ENCODE assay signal across 14 cellular contexts in genomic region chr13:45482571-45483173, GRCh38. TPM values are rescaled to one million over a fixed set of nuclear protein-coding genes. Genes with fewer than 3 reads are reported as not detected.
DNase-seq lines count a peak whose midpoint lies in the region; ATAC-seq and TF ChIP-seq lines count a peak whose summit lies in the region.
"Had no signal": no experiment of that assay in that cellular context is flagged by ENCODE, and none has a peak within 500 bp of the region (broad histone marks: within the 10 kb centered on the region; RNA-seq: fewer than 3 reads in every experiment).

No MANE protein-coding gene starts in this region.

- intact Hi-C loops in sciatic nerve (cut with DNase I): no loop called here

- no peaks in the 10 kb centered on the region for H3K27me3 ChIP-seq in cardiac muscle cell
- no peaks in the 10 kb centered on the region for H3K27me3 ChIP-seq in right atrium auricular region
- no peaks in the 10 kb centered on the region for H3K27me3 ChIP-seq in skeletal muscle tissue (ENCODE audit: control insufficient read depth in 3 of 3, insufficient read depth in 3 of 3, low read length in 3 of 3)

- no peaks in the 10 kb centered on the region for H3K4me1 ChIP-seq in cardiac muscle cell (ENCODE audit: low read depth)
- peaks cover 0 to 4% of the 10 kb centered on the region in 2 donors for H3K4me1 ChIP-seq in right atrium auricular region
- H3K4me1 ChIP-seq in skeletal muscle tissue (ENCODE audit: control insufficient read depth in 3 of 3, insufficient read depth in 3 of 3, low read length in 3 of 3): peaks cover 0 to 8% (median 0%) of the 10 kb centered on the region in 3 donors

- H3K9ac ChIP-seq in skeletal muscle tissue (ENCODE audit: low read depth in 1 of 3, low read length in 3 of 3): peak overlapping the region in 2 of 3 donors; percentile 5 to 26

- no peak for TF ChIP-seq CTCF in cardiac muscle cell (IDR thresholded peaks at IDR 0.05; ENCODE audit: low read depth, low read length)
- TF ChIP-seq CTCF in right atrium auricular region (IDR thresholded peaks at IDR 0.05): no peak
- no peak for TF ChIP-seq CTCF in fibroblast of mammary gland (conservative IDR thresholded peaks at IDR 0.05; ENCODE audit: control insufficient read depth, insufficient read depth, low read depth, low read length)

- H3K36me3 ChIP-seq in cardiac muscle cell (peaks cover 36% of the 10 kb centered on the region), right atrium auricular region (peaks cover 32% of the 10 kb centered on the region), skeletal muscle tissue (ENCODE audit: control insufficient read depth in 3 of 3, insufficient read depth in 3 of 3, low read length in 3 of 3) (peaks cover 8 to 30% (median 23%) of the 10 kb centered on the region in 3 donors)

- no peaks in the 10 kb centered on the region for H3K9me3 ChIP-seq in cardiac muscle cell (ENCODE audit: low read depth)
- no peaks in the 10 kb centered on the region for H3K9me3 ChIP-seq in right atrium auricular region
- no peaks in the 10 kb centered on the region for H3K9me3 ChIP-seq in skeletal muscle tissue (ENCODE audit: control insufficient read depth in 3 of 3, low read length in 3 of 3)
- H3K9me3 ChIP-seq: mucosa of descending colon had no signal

- ATAC-seq in SK-N-SH treated with all-trans-retinoic acid at 6 μM for 48 hours (peak; percentile 89), sciatic nerve (no peak), GM18858 (IDR thresholded peaks at IDR 0.05; ENCODE audit: unreplicated experiment) (no peak)
- ATAC-seq: mucosa of descending colon had no signal

- H3K4me3 ChIP-seq in cardiac muscle cell: no peak overlapping the region
- H3K4me3 ChIP-seq in right atrium auricular region: no peak overlapping the region
- no peak overlapping the region for H3K4me3 ChIP-seq in fibroblast of mammary gland (ENCODE audit: control insufficient read depth, low read depth, low read length)
- H3K4me3 ChIP-seq in skeletal muscle tissue (ENCODE audit: low read length in 3 of 3): no peak overlapping the region
- H3K4me3 ChIP-seq: mucosa of descending colon had no signal

- DNase-seq in cardiac muscle cell (ENCODE audit: low read depth in 1 of 2, low spot score in 1 of 2) (peak in 1 of 2 donors; percentile 43), right atrium auricular region (ENCODE audit: low spot score) (no peak), fibroblast of mammary gland (ENCODE audit: low read depth) (peak; percentile 63), sciatic nerve (ENCODE audit: low spot score) (no peak), amniotic stem cell (lab: John Stamatoyannopoulos, UW) (no peak)
- DNase-seq: activated CD4-positive, CD25-positive, alpha-beta regulatory T cell; aorta; mucosa of descending colon; NCI-H1930; stimulated activated CD4-positive, alpha-beta T cell treated with anti-CD3 and anti-CD28 coated beads, Interleukin-4, amount 100 ng/mL, for 1 hour; stimulated activated naive CD4-positive, alpha-beta T cell had no signal

- peak overlapping the region; percentile 56 for H3K27ac ChIP-seq in cardiac muscle cell
- no peak overlapping the region for H3K27ac ChIP-seq in right atrium auricular region
- H3K27ac ChIP-seq in skeletal muscle tissue (ENCODE audit: low read depth, low read length): peak overlapping the region; percentile 54

TF ChIP-seq in SK-N-SH treated with all-trans-retinoic acid at 6 μM for 48 hours, 23 proteins besides CTCF, POLR2A, EP300 and RAD21:
- TF ChIP-seq TCF4 (CRISPR knock-in tag; IDR thresholded peaks at IDR 0.05; ENCODE audit: borderline replicate concordance): no peak
- no peak for TF ChIP-seq TOX (CRISPR knock-in tag; IDR thresholded peaks at IDR 0.05; ENCODE audit: borderline replicate concordance)
- no peak for TF ChIP-seq CSRNP3 (CRISPR knock-in tag; IDR thresholded peaks at IDR 0.05)
- no peak for TF ChIP-seq ZC3H10 (CRISPR knock-in tag; IDR thresholded peaks at IDR 0.05)
- no peak for TF ChIP-seq BACH2 (CRISPR knock-in tag; IDR thresholded peaks at IDR 0.05; ENCODE audit: borderline replicate concordance)
- TF ChIP-seq ZNF70 (CRISPR knock-in tag; IDR thresholded peaks at IDR 0.05): no peak
- TF ChIP-seq, protein P1, sequence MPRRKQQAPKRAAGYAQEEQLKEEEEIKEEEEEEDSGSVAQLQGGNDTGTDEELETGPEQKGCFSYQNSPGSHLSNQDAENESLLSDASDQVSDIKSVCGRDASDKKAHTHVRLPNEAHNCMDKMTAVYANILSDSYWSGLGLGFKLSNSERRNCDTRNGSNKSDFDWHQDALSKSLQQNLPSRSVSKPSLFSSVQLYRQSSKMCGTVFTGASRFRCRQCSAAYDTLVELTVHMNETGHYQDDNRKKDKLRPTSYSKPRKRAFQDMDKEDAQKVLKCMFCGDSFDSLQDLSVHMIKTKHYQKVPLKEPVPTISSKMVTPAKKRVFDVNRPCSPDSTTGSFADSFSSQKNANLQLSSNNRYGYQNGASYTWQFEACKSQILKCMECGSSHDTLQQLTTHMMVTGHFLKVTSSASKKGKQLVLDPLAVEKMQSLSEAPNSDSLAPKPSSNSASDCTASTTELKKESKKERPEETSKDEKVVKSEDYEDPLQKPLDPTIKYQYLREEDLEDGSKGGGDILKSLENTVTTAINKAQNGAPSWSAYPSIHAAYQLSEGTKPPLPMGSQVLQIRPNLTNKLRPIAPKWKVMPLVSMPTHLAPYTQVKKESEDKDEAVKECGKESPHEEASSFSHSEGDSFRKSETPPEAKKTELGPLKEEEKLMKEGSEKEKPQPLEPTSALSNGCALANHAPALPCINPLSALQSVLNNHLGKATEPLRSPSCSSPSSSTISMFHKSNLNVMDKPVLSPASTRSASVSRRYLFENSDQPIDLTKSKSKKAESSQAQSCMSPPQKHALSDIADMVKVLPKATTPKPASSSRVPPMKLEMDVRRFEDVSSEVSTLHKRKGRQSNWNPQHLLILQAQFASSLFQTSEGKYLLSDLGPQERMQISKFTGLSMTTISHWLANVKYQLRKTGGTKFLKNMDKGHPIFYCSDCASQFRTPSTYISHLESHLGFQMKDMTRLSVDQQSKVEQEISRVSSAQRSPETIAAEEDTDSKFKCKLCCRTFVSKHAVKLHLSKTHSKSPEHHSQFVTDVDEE (CRISPR knock-in tag; IDR thresholded peaks at IDR 0.05): no peak
- no peak for TF ChIP-seq ZNF8 (CRISPR knock-in tag; IDR thresholded peaks at IDR 0.05)
- no peak for TF ChIP-seq SNAI2 (CRISPR knock-in tag; IDR thresholded peaks at IDR 0.05)
- no peak for TF ChIP-seq RARB (CRISPR knock-in tag; IDR thresholded peaks at IDR 0.05)
- TF ChIP-seq CSDC2 (CRISPR knock-in tag; IDR thresholded peaks at IDR 0.05): no peak
TF ChIP-seq in SK-N-SH treated with all-trans-retinoic acid at 6 μM for 48 hours: peak in this region for 0.

RNA-seq across cellular contexts. Expression of gene COG3, which starts 17.9 kb away (rescaled TPM):
- total RNA-seq in cardiac muscle cell (24.6 and 82.9 TPM in 2 replicates), right atrium auricular region (10 to 100 TPM; 15.7 to 20.3 TPM), skeletal muscle tissue (36.5 TPM), sciatic nerve (34.4 TPM)
- polyA plus RNA-seq in cardiac muscle cell: 22.4 and 26.2 TPM in 2 replicates

Comparison
In these comparisons a context has a peak if more than half of its experiments do, and no peak if none do; other contexts are left out.
1. H3K27ac ChIP-seq: peak in cardiac muscle cell (single experiment) and skeletal muscle tissue (single experiment); none in right atrium auricular region (0 of 2).